Comparison of ENCODE assay signal across 25 cellular contexts in the genomic region with DNA sequence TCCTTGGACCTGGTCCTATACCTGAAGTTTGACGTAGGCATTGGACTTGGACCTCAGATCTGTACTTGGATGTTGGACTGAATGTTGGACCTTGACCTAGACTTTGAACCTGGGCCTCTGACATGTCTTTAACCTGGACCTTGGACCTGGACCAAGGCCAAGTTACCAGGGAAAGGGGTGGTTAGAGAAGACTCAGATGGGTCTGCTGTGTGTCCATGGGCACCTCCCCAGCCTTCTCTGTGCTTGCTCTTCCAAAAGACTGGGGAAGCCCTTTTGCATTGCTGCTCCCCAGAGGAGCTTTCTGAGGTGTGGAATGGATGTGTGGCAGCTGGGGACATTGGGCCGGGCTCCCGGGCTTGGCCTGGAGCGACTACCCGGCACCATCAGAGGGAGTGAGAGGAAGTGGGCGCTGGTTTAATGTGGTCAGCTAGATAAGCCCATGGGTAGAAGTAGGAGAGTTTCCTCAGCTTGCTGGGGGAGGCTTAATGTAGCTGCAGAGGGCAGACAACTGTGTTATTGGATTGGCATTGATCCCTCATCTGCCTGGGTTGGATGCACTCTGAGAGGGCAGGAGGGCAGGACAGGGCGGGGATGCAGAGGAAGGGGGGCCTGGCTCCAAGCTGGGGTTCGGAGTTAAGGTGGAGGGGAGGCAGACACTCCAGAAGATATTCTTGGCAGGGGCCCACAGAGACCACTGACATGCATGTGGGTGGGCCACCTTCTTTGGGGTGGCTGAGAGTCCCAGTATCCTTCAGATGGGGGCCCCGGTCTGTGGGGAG. TPM values are rescaled to one million over a fixed set of nuclear protein-coding genes. Genes with fewer than 3 reads are reported as not detected.
DNase-seq lines count a peak whose midpoint lies in the region; ATAC-seq and TF ChIP-seq lines count a peak whose summit lies in the region.
"Had no signal": no experiment of that assay in that cellular context is flagged by ENCODE, and none has a peak within 500 bp of the region (broad histone marks: within the 10 kb centered on the region; RNA-seq: fewer than 3 reads in every experiment).

No MANE protein-coding gene starts in this region.

- DNase-seq in GDM1 (lab: John Stamatoyannopoulos, UW) (peak; percentile 76), RPMI7951 (ENCODE audit: low read depth) (peak; percentile 20), C1 segment of cervical spinal cord (lab: John Stamatoyannopoulos, UW) (no peak), thyroid gland (no peak)
- DNase-seq in stimulated activated effector memory CD8-positive, alpha-beta T cell treated with anti-CD3 and anti-CD28 coated beads, Interleukin-12 subunit alpha, Interleukin-12 subunit beta, amount 100 ng/mL, for 72 hours (ENCODE audit: low spot score in 2 of 2) = no peak
- DNase-seq: activated CD4-positive, alpha-beta memory T cell treated with anti-CD3 and anti-CD28 coated beads, Interleukin-2, amount 10 ng/mL, durations not matched to agents 7 days and 5 days; activated CD4-positive, CD25-positive, alpha-beta regulatory T cell; activated T-cell treated with anti-CD3 and anti-CD28 coated beads for 4 hours; amniotic stem cell; H9; hippocampal formation; islet precursor cell; NCI-H1436; SIG-M5; stimulated activated naive B cell treated with anti-CD40 and anti-IgM and Interleukin-4, amounts not matched to agents 10 μg/mL and 1 μg/mL and 100 μg/mL, for 72 hours; T-helper 17 cell had no signal

- peaks cover 5% of the 10 kb centered on the region for H3K36me3 Mint-ChIP-seq in brain
- peaks cover 6% of the 10 kb centered on the region for H3K36me3 Mint-ChIP-seq in stimulated activated effector memory CD8-positive, alpha-beta T cell treated with anti-CD3 and anti-CD28 coated beads, Interleukin-12 subunit alpha, Interleukin-12 subunit beta, amount 100 ng/mL, for 72 hours
- H3K36me3 Mint-ChIP-seq: stimulated activated naive B cell treated with anti-CD40 and anti-IgM and Interleukin-4, amounts not matched to agents 10 μg/mL and 1 μg/mL and 100 μg/mL, for 72 hours had no signal

- H3K27me3 ChIP-seq in parathyroid adenoma (ENCODE audit: control insufficient read depth, insufficient read depth, low read length) (no peaks in the 10 kb centered on the region), thyroid gland (no peaks in the 10 kb centered on the region)
- H3K27me3 ChIP-seq: right lobe of liver had no signal

- H3K4me1 Mint-ChIP-seq in brain = peaks cover 86% of the 10 kb centered on the region
- H3K4me1 Mint-ChIP-seq in stimulated activated effector memory CD8-positive, alpha-beta T cell treated with anti-CD3 and anti-CD28 coated beads, Interleukin-12 subunit alpha, Interleukin-12 subunit beta, amount 100 ng/mL, for 72 hours = peaks cover 17% of the 10 kb centered on the region

- TF ChIP-seq POLR2A in thyroid gland (IDR thresholded peaks at IDR 0.05) = no peak

- H3K9me3 ChIP-seq in parathyroid adenoma (ENCODE audit: control insufficient read depth, low read length) = no peaks in the 10 kb centered on the region
- H3K9me3 ChIP-seq in thyroid gland = no peaks in the 10 kb centered on the region
- H3K9me3 ChIP-seq: Caco-2, right lobe of liver, thoracic aorta had no signal

- peak overlapping the region; percentile 47 to 97 (median 93) for H3K27ac Mint-ChIP-seq in brain
- no peak overlapping the region for H3K27ac Mint-ChIP-seq in stimulated activated effector memory CD8-positive, alpha-beta T cell treated with anti-CD3 and anti-CD28 coated beads, Interleukin-12 subunit alpha, Interleukin-12 subunit beta, amount 100 ng/mL, for 72 hours
- H3K27ac Mint-ChIP-seq: activated CD4-positive, alpha-beta memory T cell treated with anti-CD3 and anti-CD28 coated beads, Interleukin-2, amount 10 ng/mL, durations not matched to agents 7 days and 5 days; H9; stimulated activated naive B cell treated with anti-CD40 and anti-IgM and Interleukin-4, amounts not matched to agents 10 μg/mL and 1 μg/mL and 100 μg/mL, for 72 hours; T-helper 17 cell had no signal

- H3K4me3 Mint-ChIP-seq in brain = peak overlapping the region; percentile 78 to 94 (median 89)
- no peak overlapping the region for H3K4me3 Mint-ChIP-seq in stimulated activated effector memory CD8-positive, alpha-beta T cell treated with anti-CD3 and anti-CD28 coated beads, Interleukin-12 subunit alpha, Interleukin-12 subunit beta, amount 100 ng/mL, for 72 hours
- H3K4me3 Mint-ChIP-seq: activated CD4-positive, alpha-beta memory T cell treated with anti-CD3 and anti-CD28 coated beads, Interleukin-2, amount 10 ng/mL, durations not matched to agents 7 days and 5 days; stimulated activated naive B cell treated with anti-CD40 and anti-IgM and Interleukin-4, amounts not matched to agents 10 μg/mL and 1 μg/mL and 100 μg/mL, for 72 hours; T-helper 17 cell had no signal

- H3K9ac ChIP-seq in parathyroid adenoma = no peak overlapping the region

- H3K36me3 ChIP-seq in parathyroid adenoma (ENCODE audit: control insufficient read depth, insufficient read depth, low read length) = no peaks in the 10 kb centered on the region
- no peaks in the 10 kb centered on the region for H3K36me3 ChIP-seq in thyroid gland
- H3K36me3 ChIP-seq: right lobe of liver, thoracic aorta had no signal

- intact Hi-C loops in thyroid gland (cut with DNase I) = no loop called here

- no peak for TF ChIP-seq CTCF in brain (conservative IDR thresholded peaks at IDR 0.05)
- TF ChIP-seq CTCF in parathyroid adenoma (IDR thresholded peaks at IDR 0.05) = no peak
- no peak for TF ChIP-seq CTCF in thyroid gland (IDR thresholded peaks at IDR 0.05)

- H3K27me3 Mint-ChIP-seq in brain = peaks cover 13% of the 10 kb centered on the region

- no peak overlapping the region for H3K4me2 ChIP-seq in parathyroid adenoma (ENCODE audit: low read length)

- peaks cover 61% of the 10 kb centered on the region for H3K4me1 ChIP-seq in parathyroid adenoma
- H3K4me1 ChIP-seq in thyroid gland = peaks cover 10 to 22% of the 10 kb centered on the region in 2 donors

- no peaks in the 10 kb centered on the region for H3K9me3 Mint-ChIP-seq in brain
- H3K9me3 Mint-ChIP-seq in stimulated activated effector memory CD8-positive, alpha-beta T cell treated with anti-CD3 and anti-CD28 coated beads, Interleukin-12 subunit alpha, Interleukin-12 subunit beta, amount 100 ng/mL, for 72 hours = no peaks in the 10 kb centered on the region
- H3K9me3 Mint-ChIP-seq: activated CD4-positive, alpha-beta memory T cell treated with anti-CD3 and anti-CD28 coated beads, Interleukin-2, amount 10 ng/mL, durations not matched to agents 7 days and 5 days; stimulated activated naive B cell treated with anti-CD40 and anti-IgM and Interleukin-4, amounts not matched to agents 10 μg/mL and 1 μg/mL and 100 μg/mL, for 72 hours had no signal

- no peak for ATAC-seq in stimulated activated effector memory CD8-positive, alpha-beta T cell treated with anti-CD3 and anti-CD28 coated beads, Interleukin-12 subunit alpha, Interleukin-12 subunit beta, amount 100 ng/mL, for 72 hours
- ATAC-seq: right lobe of liver; stimulated activated naive B cell treated with anti-CD40 and anti-IgM and Interleukin-4, amounts not matched to agents 10 μg/mL and 1 μg/mL and 100 μg/mL, for 72 hours; T-helper 17 cell had no signal

- peaks cover 26% of the 10 kb centered on the region for H3K79me2 ChIP-seq in parathyroid adenoma

- H2AFZ ChIP-seq in parathyroid adenoma = no peak overlapping the region

- 64 to 79% methylated on average over 9 of the region's 9 CpGs for WGBS in thyroid gland, 2 donors

- H3K27ac ChIP-seq in parathyroid adenoma = peak overlapping the region; percentile 96
- no peak overlapping the region for H3K27ac ChIP-seq in thyroid gland
- H3K27ac ChIP-seq: right lobe of liver, thoracic aorta had no signal

- no peak overlapping the region for H3K4me3 ChIP-seq in parathyroid adenoma (ENCODE audit: low read depth, low read length)
- H3K4me3 ChIP-seq in thyroid gland (replicated peaks in 1 of 3) = no peak overlapping the region
- H3K4me3 ChIP-seq: dorsolateral prefrontal cortex, lung, right lobe of liver, thoracic aorta had no signal

RNA-seq across cellular contexts. Expression of gene SCRT2, which starts 4.2 kb away (rescaled TPM):
- not detected in 2 replicates for total RNA-seq in RPMI7951 (2014; rRNA removed; shearing (Covaris generic))
- 0.98 TPM for polyA plus RNA-seq in brain (ENCODE audit: insufficient read depth, low read depth, low replicate concordance)
- not detected for total RNA-seq in thyroid gland
- total RNA-seq: activated CD4-positive, alpha-beta memory T cell treated with anti-CD3 and anti-CD28 coated beads, Interleukin-2, amount 10 ng/mL, durations not matched to agents 7 days and 5 days; Caco-2; fibroblast of villous mesenchyme; H9; lung; osteocyte; right lobe of liver; T-helper 17 cell; thoracic aorta had no signal
- polyA plus RNA-seq: lung had no signal

RNA-seq across cellular contexts. Expression of gene SRXN1, which starts 18.4 kb away (rescaled TPM):
- total RNA-seq in RPMI7951 (2014; rRNA removed; shearing (Covaris generic)) = 70.9 and 73.4 TPM in 2 replicates
- 7.4 TPM for polyA plus RNA-seq in brain (ENCODE audit: insufficient read depth, low read depth, low replicate concordance)
- 100 to 1,000 TPM in 2 of 4 donors, 10 to 100 TPM in 2; 54.3 to 212 (median 135) TPM for total RNA-seq in thyroid gland

Comparison
In these comparisons a context has a peak if more than half of its experiments do, and no peak if none do; other contexts are left out.
1. DNase-seq: peak in GDM1 (single experiment) and RPMI7951 (single experiment); none in C1 segment of cervical spinal cord (0 of 14), thyroid gland (0 of 2) and stimulated activated effector memory CD8-positive, alpha-beta T cell treated with anti-CD3 and anti-CD28 coated beads, Interleukin-12 subunit alpha, Interleukin-12 subunit beta, amount 100 ng/mL, for 72 hours (0 of 2).